ENCODE assay signal across 8 cellular contexts in genomic region chr18:3305933-3306332, GRCh38. TPM values are rescaled to one million over a fixed set of nuclear protein-coding genes. Genes with fewer than 3 reads are reported as not detected.
A peak's percentile ranks its signal among the peaks of the same experiment; 100 is the strongest.
DNase-seq lines count a peak whose midpoint lies in the region; ATAC-seq and TF ChIP-seq lines count a peak whose summit lies in the region.

No MANE protein-coding gene starts in this region.

- no peaks in the 10 kb centered on the region for H3K9me3 Mint-ChIP-seq in activated T-helper 17 cell treated with anti-CD3 and anti-CD28 coated beads, Interleukin-2, amount 50 U/mL, for 72 hours

- no peaks in the 10 kb centered on the region for H3K9me3 ChIP-seq in HAP-1

- H3K27ac Mint-ChIP-seq in activated T-helper 17 cell treated with anti-CD3 and anti-CD28 coated beads, Interleukin-2, amount 50 U/mL, for 72 hours: peak overlapping the region; percentile 96

- no peak for TF ChIP-seq CTCF in NB4 (IDR thresholded peaks at IDR 0.05; ENCODE audit: low read depth, low read length)
- TF ChIP-seq CTCF in fibroblast of villous mesenchyme (IDR thresholded peaks at IDR 0.05; ENCODE audit: insufficient read depth, low read depth, low read length): no peak

- peak; percentile 42 for ATAC-seq in activated T-helper 17 cell treated with anti-CD3 and anti-CD28 coated beads, Interleukin-2, amount 50 U/mL, for 72 hours (replicated peaks)
- ATAC-seq in HG03175 (IDR thresholded peaks at IDR 0.05; ENCODE audit: unreplicated experiment) (no peak), HG03439 (IDR thresholded peaks at IDR 0.05; ENCODE audit: unreplicated experiment) (no peak)

- TF ChIP-seq POLR2A in NB4 (IDR thresholded peaks at IDR 0.05; ENCODE audit: extremely low read depth, insufficient read length): no peak

- in situ Hi-C loops in HAP-1 (cut with MboI; ENCODE audit: low sequenced_read_pairs): no loop called here

- H3K4me3 Mint-ChIP-seq in activated T-helper 17 cell treated with anti-CD3 and anti-CD28 coated beads, Interleukin-2, amount 50 U/mL, for 72 hours: peak overlapping the region; percentile 84

- DNase-seq in AG20443 (ENCODE audit: low spot score) (peak; percentile 22), NB4 (ENCODE audit: low read depth) (peak; percentile 22), fibroblast of villous mesenchyme (ENCODE audit: low read depth) (peak; percentile 95), HAP-1 (ENCODE audit: low spot score in 2 of 2) (no peak)
- DNase-seq in stimulated activated CD4-positive, alpha-beta T cell treated with anti-CD3 and anti-CD28 coated beads, Interleukin-15, amount 100 ng/mL, for 24 hours: no peak

- peaks cover 5% of the 10 kb centered on the region for H3K27me3 Mint-ChIP-seq in activated T-helper 17 cell treated with anti-CD3 and anti-CD28 coated beads, Interleukin-2, amount 50 U/mL, for 72 hours

- H3K4me3 ChIP-seq in NB4 (ENCODE audit: low read depth, low read length): no peak overlapping the region
- no peak overlapping the region for H3K4me3 ChIP-seq in fibroblast of villous mesenchyme (ENCODE audit: low read depth, low read length)
- H3K4me3 ChIP-seq in HAP-1: no peak overlapping the region

- no peaks in the 10 kb centered on the region for H3K4me1 ChIP-seq in HAP-1

- no peaks in the 10 kb centered on the region for H3K36me3 ChIP-seq in HAP-1 (replicated peaks)

- peaks cover 18% of the 10 kb centered on the region for H3K4me1 Mint-ChIP-seq in activated T-helper 17 cell treated with anti-CD3 and anti-CD28 coated beads, Interleukin-2, amount 50 U/mL, for 72 hours

- H3K36me3 Mint-ChIP-seq in activated T-helper 17 cell treated with anti-CD3 and anti-CD28 coated beads, Interleukin-2, amount 50 U/mL, for 72 hours (ENCODE audit: low read depth): peaks cover 5% of the 10 kb centered on the region

- H3K27me3 ChIP-seq in HAP-1 (ENCODE audit: low read depth): no peaks in the 10 kb centered on the region

RNA-seq across cellular contexts. Expression of gene MYL12B, which starts 44.0 kb away (rescaled TPM):
- 100 to 1,000 TPM; 206 to 271 TPM for total RNA-seq in activated T-helper 17 cell treated with anti-CD3 and anti-CD28 coated beads, Interleukin-2, amount 50 U/mL, for 72 hours
- 330 and 426 TPM in 2 replicates for total RNA-seq in fibroblast of villous mesenchyme

RNA-seq across cellular contexts. Expression of gene MYL12A, which starts 58.3 kb away (rescaled TPM):
- 100 to 1,000 TPM; 392 to 483 TPM for total RNA-seq in activated T-helper 17 cell treated with anti-CD3 and anti-CD28 coated beads, Interleukin-2, amount 50 U/mL, for 72 hours
- 861 and 1,222 TPM in 2 replicates for total RNA-seq in fibroblast of villous mesenchyme

Comparison
In these comparisons a context has a peak if more than half of its experiments do, and no peak if none do; other contexts are left out.
1. DNase-seq: peak in AG20443 (single experiment), NB4 (single experiment) and fibroblast of villous mesenchyme (single experiment); none in HAP-1 (0 of 2) and stimulated activated CD4-positive, alpha-beta T cell treated with anti-CD3 and anti-CD28 coated beads, Interleukin-15, amount 100 ng/mL, for 24 hours (single experiment).